ENCODE assay signal across 8 cellular contexts in the genomic region with DNA sequence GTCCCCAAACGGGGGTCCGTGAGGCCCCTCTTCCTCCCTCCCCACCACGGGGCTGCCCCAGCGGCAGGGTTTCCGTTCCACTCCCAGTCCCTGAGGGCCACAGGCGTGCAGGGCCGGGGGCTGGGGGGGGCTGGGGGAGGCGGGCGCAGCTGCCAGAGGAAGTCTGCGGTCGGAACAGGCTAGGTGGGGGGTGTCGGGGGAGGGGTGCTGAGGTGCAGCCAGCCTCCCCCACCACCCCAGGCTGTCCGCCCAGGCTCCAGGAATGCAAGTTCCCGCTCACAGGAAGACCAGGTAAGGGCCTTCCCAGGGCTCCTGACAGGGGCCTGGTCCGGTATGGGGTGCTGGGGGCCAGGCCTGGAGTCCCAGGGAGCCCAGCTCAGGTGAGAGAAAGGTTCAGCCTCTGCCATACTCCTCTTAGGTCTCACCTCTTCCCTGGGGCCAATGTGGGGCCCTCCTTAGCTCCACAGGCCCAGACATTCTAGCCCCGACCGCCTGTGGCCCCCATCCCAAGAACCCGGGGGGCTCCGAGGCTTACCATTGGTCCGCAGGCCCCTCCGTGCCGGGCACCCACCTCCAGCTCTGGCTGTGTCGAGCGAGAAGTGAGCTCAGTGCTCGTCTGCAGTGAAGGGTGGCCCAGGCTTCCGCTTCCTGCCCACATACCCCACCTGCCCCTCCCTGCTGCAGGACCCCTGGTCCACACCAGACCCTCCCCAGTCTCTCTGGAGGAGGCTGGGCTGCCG. TPM values are rescaled to one million over a fixed set of nuclear protein-coding genes. Genes with fewer than 3 reads are reported as not detected.
DNase-seq lines count a peak whose midpoint lies in the region; ATAC-seq and TF ChIP-seq lines count a peak whose summit lies in the region.

A gene with protein sequence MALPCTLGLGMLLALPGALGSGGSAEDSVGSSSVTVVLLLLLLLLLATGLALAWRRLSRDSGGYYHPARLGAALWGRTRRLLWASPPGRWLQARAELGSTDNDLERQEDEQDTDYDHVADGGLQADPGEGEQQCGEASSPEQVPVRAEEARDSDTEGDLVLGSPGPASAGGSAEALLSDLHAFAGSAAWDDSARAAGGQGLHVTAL (minus strand): TSS at position 601 of the 740 bp plus-strand sequence. CDS start 63 bp downstream, at position 538.

- POLR2A ChIA-PET in activated CD8-positive, alpha-beta memory T cell treated with anti-CD3 and anti-CD28 coated beads for 36 hours (lab: Charles Lee), result interaction anchor here (0.6 to 5.6 kb wide), 17 partner anchors 8 to 205 kb away, joined by 3 to 79 read pairs (median 7); a partner anchor contains a TSS
- POLR2A ChIA-PET in HEK293T (lab: Yijun Ruan, JAX), result interaction anchor here (1.4 to 4.0 kb wide), 2 partner anchors 31 to 36 kb away, joined by 5 to 14 read pairs; a partner anchor contains a TSS

- peaks cover 67% of the 10 kb centered on the region for H3K36me3 ChIP-seq in left ventricle myocardium inferior
- H3K36me3 ChIP-seq in right atrium auricular region, result peaks cover 63% of the 10 kb centered on the region
- peaks cover 0 to 95% of the 10 kb centered on the region in 2 donors for H3K36me3 ChIP-seq in left lung

- H3K9me3 ChIP-seq in left ventricle myocardium inferior (replicated peaks) (no peaks in the 10 kb centered on the region), right atrium auricular region (no peaks in the 10 kb centered on the region), left lung (no peaks in the 10 kb centered on the region)

- TF ChIP-seq CTCF in left ventricle myocardium inferior (IDR thresholded peaks at IDR 0.05; ENCODE audit: borderline replicate concordance) (no peak), right atrium auricular region (IDR thresholded peaks at IDR 0.05) (no peak), left lung (IDR thresholded peaks at IDR 0.05) (no peak)

- peaks cover 86% of the 10 kb centered on the region for H3K4me1 Mint-ChIP-seq in stimulated activated naive CD8-positive, alpha-beta T cell treated with anti-CD3 and anti-CD28 coated beads, Interleukin-15, amount 100 ng/mL, for 72 hours

- no peaks in the 10 kb centered on the region for H3K9me3 Mint-ChIP-seq in stimulated activated naive CD8-positive, alpha-beta T cell treated with anti-CD3 and anti-CD28 coated beads, Interleukin-15, amount 100 ng/mL, for 72 hours

- peaks cover 52% of the 10 kb centered on the region for H3K4me1 ChIP-seq in left ventricle myocardium inferior
- peaks cover 0 to 53% of the 10 kb centered on the region in 2 donors for H3K4me1 ChIP-seq in right atrium auricular region
- H3K4me1 ChIP-seq in left lung, result peaks cover under 1 to 65% of the 10 kb centered on the region in 2 donors

- peak; percentile 7 for ATAC-seq in left lung
- peak; percentile 53 for ATAC-seq in stimulated activated naive CD8-positive, alpha-beta T cell treated with anti-CD3 and anti-CD28 coated beads, Interleukin-15, amount 100 ng/mL, for 72 hours
- no peak for ATAC-seq in GM18517 (IDR thresholded peaks at IDR 0.05; ENCODE audit: unreplicated experiment)

- no peaks in the 10 kb centered on the region for H3K27me3 Mint-ChIP-seq in stimulated activated naive CD8-positive, alpha-beta T cell treated with anti-CD3 and anti-CD28 coated beads, Interleukin-15, amount 100 ng/mL, for 72 hours

- H3K27me3 ChIP-seq in left ventricle myocardium inferior (ENCODE audit: low read depth), result no peaks in the 10 kb centered on the region
- no peaks in the 10 kb centered on the region for H3K27me3 ChIP-seq in right atrium auricular region
- no peaks in the 10 kb centered on the region for H3K27me3 ChIP-seq in left lung

- DNase-seq in left ventricle myocardium inferior (no peak), right atrium auricular region (ENCODE audit: low spot score) (no peak), left lung (peak in 1 of 2 donors; percentile 72), G401 (ENCODE audit: low spot score) (no peak), HEK293T (ENCODE audit: extremely low spot score) (no peak)
- peak; percentile 78 for DNase-seq in stimulated activated naive CD8-positive, alpha-beta T cell treated with anti-CD3 and anti-CD28 coated beads, Interleukin-15, amount 100 ng/mL, for 72 hours

- intact Hi-C loops in left ventricle myocardium inferior (cut with micrococcal nuclease), result no loop called here
- intact Hi-C loops in left lung (cut with DNase I), result no loop called here

- H3K4me3 ChIP-seq in left ventricle myocardium inferior (no peak within 1 kb of the TSS), right atrium auricular region (peak within 1 kb of the TSS in 1 of 2 donors; percentile 9), left lung (peak within 1 kb of the TSS in 1 of 2 donors; percentile 34)

- peak within 1 kb of the TSS; percentile 91 to 95 for H3K27ac Mint-ChIP-seq in stimulated activated naive CD8-positive, alpha-beta T cell treated with anti-CD3 and anti-CD28 coated beads, Interleukin-15, amount 100 ng/mL, for 72 hours

- CTCF ChIA-PET in activated CD8-positive, alpha-beta memory T cell treated with anti-CD3 and anti-CD28 coated beads for 36 hours (lab: Charles Lee), result interaction anchor here (0.5 to 3.0 kb wide), 14 partner anchors 9 to 69 kb away, joined by 3 to 16 read pairs (median 4); a partner anchor contains a TSS
- CTCF ChIA-PET in HEK293T (lab: Yijun Ruan, JAX), result interaction anchor here (0.6 kb wide), 1 partner anchor 769 kb away, joined by 3 read pairs; no protein-coding TSS in a partner anchor

- peak within 1 kb of the TSS; percentile 38 for H3K27ac ChIP-seq in left ventricle myocardium inferior (replicated peaks)
- peak within 1 kb of the TSS in 1 of 2 donors; percentile 3 for H3K27ac ChIP-seq in right atrium auricular region
- H3K27ac ChIP-seq in left lung, result peak within 1 kb of the TSS in 1 of 2 donors; percentile 45

- H3K4me3 Mint-ChIP-seq in stimulated activated naive CD8-positive, alpha-beta T cell treated with anti-CD3 and anti-CD28 coated beads, Interleukin-15, amount 100 ng/mL, for 72 hours, result peak within 1 kb of the TSS; percentile 85 to 88

- in situ Hi-C loops in G401 (cut with HindIII; ENCODE audit: low sequenced_read_pairs), result no loop called here

TF ChIP-seq in HEK293T, 16 proteins besides CTCF, POLR2A, EP300 and RAD21:
- TF ChIP-seq L3MBTL2 (conservative IDR thresholded peaks at IDR 0.05) (no peak), TARDBP (IDR thresholded peaks at IDR 0.05) (no peak), HDGF (IDR thresholded peaks at IDR 0.05; ENCODE audit: borderline replicate concordance) (no peak), SP1 (IDR thresholded peaks at IDR 0.05) (no peak), ELF4 (IDR thresholded peaks at IDR 0.05) (no peak), ARNT (IDR thresholded peaks at IDR 0.05) (no peak), FOXK2 (IDR thresholded peaks at IDR 0.05) (no peak), NFRKB (IDR thresholded peaks at IDR 0.05) (no peak), SUZ12 (IDR thresholded peaks at IDR 0.05) (no peak), BHLHE40 (IDR thresholded peaks at IDR 0.05; ENCODE audit: borderline replicate concordance) (no peak), ZNF384 (IDR thresholded peaks at IDR 0.05) (no peak), LEF1 (IDR thresholded peaks at IDR 0.05; ENCODE audit: borderline replicate concordance) (no peak), FOXM1 (IDR thresholded peaks at IDR 0.05; ENCODE audit: borderline replicate concordance) (no peak), CTBP1 (IDR thresholded peaks at IDR 0.05; ENCODE audit: borderline replicate concordance) (no peak), FOXA1 (IDR thresholded peaks at IDR 0.05) (no peak)
- TF ChIP-seq, protein P1, sequence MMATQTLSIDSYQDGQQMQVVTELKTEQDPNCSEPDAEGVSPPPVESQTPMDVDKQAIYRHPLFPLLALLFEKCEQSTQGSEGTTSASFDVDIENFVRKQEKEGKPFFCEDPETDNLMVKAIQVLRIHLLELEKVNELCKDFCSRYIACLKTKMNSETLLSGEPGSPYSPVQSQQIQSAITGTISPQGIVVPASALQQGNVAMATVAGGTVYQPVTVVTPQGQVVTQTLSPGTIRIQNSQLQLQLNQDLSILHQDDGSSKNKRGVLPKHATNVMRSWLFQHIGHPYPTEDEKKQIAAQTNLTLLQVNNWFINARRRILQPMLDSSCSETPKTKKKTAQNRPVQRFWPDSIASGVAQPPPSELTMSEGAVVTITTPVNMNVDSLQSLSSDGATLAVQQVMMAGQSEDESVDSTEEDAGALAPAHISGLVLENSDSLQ (IDR thresholded peaks at IDR 0.05), result no peak

RNA-seq across cellular contexts. Expression of the gene that starts here (rescaled TPM):
- total RNA-seq in left ventricle myocardium inferior (0.60 TPM), right atrium auricular region (1 to 10 TPM; 1.9 to 2.8 TPM), left lung (10 to 100 TPM in 1 of 2 donors, 1 to 10 TPM in 1; 5.4 to 12.5 TPM)
- total RNA-seq in activated CD8-positive, alpha-beta memory T cell treated with anti-CD3 and anti-CD28 coated beads for 36 hours, result 100 to 1,000 TPM; 147 to 151 TPM
- not detected in 2 replicates for total RNA-seq in G401 (2014; rRNA removed; shearing (Covaris generic))

Comparison
In these comparisons a context has a peak if more than half of its experiments do, and no peak if none do; other contexts are left out.
1. RNA of the gene that starts here (total RNA-seq): 147 to 151 TPM in activated CD8-positive, alpha-beta memory T cell treated with anti-CD3 and anti-CD28 coated beads for 36 hours; 5.4 to 12.5 TPM in left lung, 1.9 to 2.8 TPM in right atrium auricular region, 0.60 TPM in left ventricle myocardium inferior (single experiment) and not detected in G401; every median in the first group is over 10 times any median in the second.
2. DNase-seq: peak in stimulated activated naive CD8-positive, alpha-beta T cell treated with anti-CD3 and anti-CD28 coated beads, Interleukin-15, amount 100 ng/mL, for 72 hours (2 of 2); none in left ventricle myocardium inferior (single experiment), right atrium auricular region (single experiment), G401 (single experiment) and HEK293T (single experiment).